Comparison of ENCODE assay signal across 25 cellular contexts in genomic region chr21:41813226-41813625, GRCh38. TPM values are rescaled to one million over a fixed set of nuclear protein-coding genes. Genes with fewer than 3 reads are reported as not detected.
"Had no signal": no experiment of that assay in that cellular context is flagged by ENCODE, and none has a peak within 500 bp of the region (broad histone marks: within the 10 kb centered on the region; RNA-seq: fewer than 3 reads in every experiment).

No MANE protein-coding gene starts in this region.

- H3K9me3 ChIP-seq: esophagus squamous epithelium, heart right ventricle, mucosa of descending colon, prostate gland, right atrium auricular region, stomach, thyroid gland had no signal

- DNase-seq: cortex of kidney; effector memory CD8-positive, alpha-beta T cell; erythroblast; esophagus squamous epithelium; foreskin melanocyte; glutamatergic neuron; heart right ventricle; hippocampal formation; immature natural killer cell; mesenchymal stem cell; mucosa of descending colon; naive B cell; stimulated activated CD4-positive, alpha-beta T cell treated with anti-CD3 and anti-CD28 coated beads, Interleukin-2, amount 100 ng/mL, for 24 hours; stimulated activated CD4-positive, alpha-beta T cell treated with anti-CD3 and anti-CD28 coated beads, Interleukin-4, amount 100 ng/mL, for 24 hours; stimulated activated naive CD4-positive, alpha-beta T cell treated with Interleukin-2 at 50 U/mL for 16 hours; stomach; thyroid gland; trophoblast cell had no signal

- H3K4me1 ChIP-seq: prostate gland, right atrium auricular region had no signal

- H3K27me3 ChIP-seq: esophagus squamous epithelium, heart right ventricle, right atrium auricular region, stomach, thyroid gland had no signal

- ATAC-seq: effector memory CD8-positive, alpha-beta T cell; heart right ventricle; mucosa of descending colon; natural killer cell treated with Interleukin-12 subunit alpha and Interleukin-12 subunit beta and Interleukin-15 and Interleukin-18, amount 100 ng/mL, for 72 hours; sciatic nerve; stimulated activated effector memory CD8-positive, alpha-beta T cell treated with anti-CD3 and anti-CD28 coated beads, Interleukin-12 subunit alpha, Interleukin-12 subunit beta, amount 100 ng/mL, for 72 hours had no signal

- H3K4me3 ChIP-seq: esophagus squamous epithelium, heart right ventricle, mucosa of descending colon, prostate gland, right atrium auricular region, stomach, thyroid gland had no signal

- H3K27ac ChIP-seq: esophagus squamous epithelium, heart right ventricle, prostate gland, right atrium auricular region, stomach, thyroid gland had no signal

RNA-seq across cellular contexts. Expression of gene RIPK4, which starts 46.4 kb away (rescaled TPM):
- total RNA-seq: neural crest cell, temporal lobe had no signal
